In the genomic region with DNA sequence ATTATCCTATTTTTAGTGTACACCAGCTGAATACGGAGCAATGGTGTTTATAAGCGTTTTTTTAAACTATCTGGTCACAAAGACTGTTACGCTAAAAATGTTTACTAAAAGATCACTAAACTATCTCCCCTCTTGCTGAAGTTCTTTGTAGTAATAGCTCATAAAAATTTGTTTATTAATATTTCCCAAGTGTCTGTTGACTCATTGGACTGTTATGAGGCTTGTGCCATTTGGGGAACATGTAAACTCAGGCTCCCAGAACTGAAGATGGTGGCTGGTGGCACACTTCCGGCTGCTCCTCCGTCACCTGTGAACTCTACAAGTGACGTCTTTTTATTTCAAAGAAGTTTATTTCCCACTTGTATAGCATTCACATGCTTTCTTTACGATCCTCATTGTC, we compare ENCODE assay signal across 17 cellular contexts. TPM values are rescaled to one million over a fixed set of nuclear protein-coding genes. Genes with fewer than 3 reads are reported as not detected.
DNase-seq lines count a peak whose midpoint lies in the region; ATAC-seq and TF ChIP-seq lines count a peak whose summit lies in the region.
"Had no signal": no experiment of that assay in that cellular context is flagged by ENCODE, and none has a peak within 500 bp of the region (broad histone marks: within the 10 kb centered on the region; RNA-seq: fewer than 3 reads in every experiment).

No MANE protein-coding gene starts in this region.

- no peak for DNase-seq in activated T-cell treated with anti-CD3 and anti-CD28 coated beads, Interleukin-2, amount 50 U/mL, for 24 hours
- DNase-seq in activated T-cell treated with anti-CD3 and anti-CD28 coated beads, Interleukin-2, amount 50 U/mL, for 48 hours = no peak
- no peak for DNase-seq in effector memory CD8-positive, alpha-beta T cell
- DNase-seq in posterior cingulate gyrus (no peak), left lung (no peak), GM19240 (ENCODE audit: insufficient read length, low spot score) (no peak)
- DNase-seq: C1 segment of cervical spinal cord, COR-L47, DMS153, NCI-H1048, NCI-H146, NCI-H2081 treated with DMSO at 0.1 percent for 48 hours, NCI-H345 had no signal

- POLR2A ChIA-PET in HEK293 (lab: Yijun Ruan, JAX) = no interaction called here

- H3K27ac ChIP-seq in HEK293 (ENCODE audit: extremely low read depth, low read depth, low read length) (no peak overlapping the region), muscle layer of duodenum (ENCODE audit: low read length) (peak overlapping the region; percentile 24), left lung (no peak overlapping the region)
- H3K27ac ChIP-seq: 22Rv1 had no signal

- H3K27me3 ChIP-seq in muscle layer of duodenum (ENCODE audit: low read depth, low read length) (no peaks in the 10 kb centered on the region), left lung (no peaks in the 10 kb centered on the region)

- H3K4me3 ChIP-seq in HEK293 (ENCODE audit: low read depth, low read length) (no peak overlapping the region), muscle layer of duodenum (ENCODE audit: low read depth in 1 of 2, low read length in 2 of 2) (no peak overlapping the region), left lung (no peak overlapping the region)
- H3K4me3 ChIP-seq: GM23338 had no signal

- H3K4me1 ChIP-seq in HEK293 (ENCODE audit: control insufficient read depth, insufficient read depth, low read length) (no peaks in the 10 kb centered on the region), muscle layer of duodenum (ENCODE audit: control insufficient read depth in 1 of 2, insufficient read depth in 2 of 2, low read length in 2 of 2) (no peaks in the 10 kb centered on the region), left lung (no peaks in the 10 kb centered on the region)

- TF ChIP-seq CTCF in HEK293 (tag by site-specific recombination; IDR thresholded peaks at IDR 0.05) (no peak), left lung (IDR thresholded peaks at IDR 0.05) (no peak)

- H3K36me3 Mint-ChIP-seq in activated T-cell treated with anti-CD3 and anti-CD28 coated beads, Interleukin-2, amount 50 U/mL, for 24 hours (ENCODE audit: low read depth) = peaks cover 82% of the 10 kb centered on the region
- H3K36me3 Mint-ChIP-seq in effector memory CD8-positive, alpha-beta T cell (ENCODE audit: insufficient read depth) = peaks cover 66% of the 10 kb centered on the region

- no peaks in the 10 kb centered on the region for H3K27me3 Mint-ChIP-seq in activated T-cell treated with anti-CD3 and anti-CD28 coated beads, Interleukin-2, amount 50 U/mL, for 24 hours
- H3K27me3 Mint-ChIP-seq in effector memory CD8-positive, alpha-beta T cell = no peaks in the 10 kb centered on the region

- intact Hi-C loops in posterior cingulate gyrus (cut with DNase I) = no loop called here
- intact Hi-C loops in left lung (cut with DNase I) = no loop called here

- CTCF ChIA-PET in HEK293 (lab: Yijun Ruan, JAX) = no interaction called here

- ATAC-seq in effector memory CD8-positive, alpha-beta T cell (replicated peaks) = no peak
- ATAC-seq in left lung = no peak
- ATAC-seq: GM23338 had no signal

- no peak overlapping the region for H3K4me3 Mint-ChIP-seq in activated T-cell treated with anti-CD3 and anti-CD28 coated beads, Interleukin-2, amount 50 U/mL, for 24 hours
- no peak overlapping the region for H3K4me3 Mint-ChIP-seq in effector memory CD8-positive, alpha-beta T cell
- H3K4me3 Mint-ChIP-seq: GM23338 had no signal

- H3K27ac Mint-ChIP-seq in activated T-cell treated with anti-CD3 and anti-CD28 coated beads, Interleukin-2, amount 50 U/mL, for 24 hours = peak overlapping the region; percentile 33
- H3K27ac Mint-ChIP-seq in effector memory CD8-positive, alpha-beta T cell = peak overlapping the region; percentile 32 to 38
- H3K27ac Mint-ChIP-seq: GM23338 had no signal

- no peaks in the 10 kb centered on the region for H3K9me3 ChIP-seq in HEK293 (ENCODE audit: control insufficient read depth, insufficient read depth, low read depth, low read length)
- no peaks in the 10 kb centered on the region for H3K9me3 ChIP-seq in muscle layer of duodenum (ENCODE audit: control insufficient read depth in 1 of 2, low read length in 2 of 2)
- no peaks in the 10 kb centered on the region for H3K9me3 ChIP-seq in left lung

- no peaks in the 10 kb centered on the region for H3K9me3 Mint-ChIP-seq in activated T-cell treated with anti-CD3 and anti-CD28 coated beads, Interleukin-2, amount 50 U/mL, for 24 hours
- no peaks in the 10 kb centered on the region for H3K9me3 Mint-ChIP-seq in effector memory CD8-positive, alpha-beta T cell
- H3K9me3 Mint-ChIP-seq: GM23338 had no signal

- peaks cover 19% of the 10 kb centered on the region for H3K4me1 Mint-ChIP-seq in activated T-cell treated with anti-CD3 and anti-CD28 coated beads, Interleukin-2, amount 50 U/mL, for 24 hours (ENCODE audit: low read depth)
- peaks cover 2 to 9% of the 10 kb centered on the region in 2 donors for H3K4me1 Mint-ChIP-seq in effector memory CD8-positive, alpha-beta T cell (ENCODE audit: low read depth in 2 of 2)
- H3K4me1 Mint-ChIP-seq: GM23338 had no signal

- H3K36me3 ChIP-seq in HEK293 (ENCODE audit: control insufficient read depth in 2 of 2, insufficient read depth in 1 of 2, low read length in 2 of 2) (peaks cover 48 to 79% of the 10 kb centered on the region in 2 experiments), muscle layer of duodenum (ENCODE audit: control insufficient read depth in 1 of 2, insufficient read depth in 2 of 2, low read length in 2 of 2) (peaks cover 55 to 61% of the 10 kb centered on the region in 2 donors), left lung (peaks cover 10 to 81% of the 10 kb centered on the region in 2 donors)

TF ChIP-seq in HEK293, 187 proteins besides CTCF, POLR2A, EP300 and RAD21:
- TF ChIP-seq MYNN (tag by site-specific recombination; IDR thresholded peaks at IDR 0.05; ENCODE audit: borderline replicate concordance) (no peak), ZNF664 (tag by site-specific recombination; IDR thresholded peaks at IDR 0.05) (peak; percentile 17; the same call in 1 of the 2 replicates)
- TF ChIP-seq, protein P1, sequence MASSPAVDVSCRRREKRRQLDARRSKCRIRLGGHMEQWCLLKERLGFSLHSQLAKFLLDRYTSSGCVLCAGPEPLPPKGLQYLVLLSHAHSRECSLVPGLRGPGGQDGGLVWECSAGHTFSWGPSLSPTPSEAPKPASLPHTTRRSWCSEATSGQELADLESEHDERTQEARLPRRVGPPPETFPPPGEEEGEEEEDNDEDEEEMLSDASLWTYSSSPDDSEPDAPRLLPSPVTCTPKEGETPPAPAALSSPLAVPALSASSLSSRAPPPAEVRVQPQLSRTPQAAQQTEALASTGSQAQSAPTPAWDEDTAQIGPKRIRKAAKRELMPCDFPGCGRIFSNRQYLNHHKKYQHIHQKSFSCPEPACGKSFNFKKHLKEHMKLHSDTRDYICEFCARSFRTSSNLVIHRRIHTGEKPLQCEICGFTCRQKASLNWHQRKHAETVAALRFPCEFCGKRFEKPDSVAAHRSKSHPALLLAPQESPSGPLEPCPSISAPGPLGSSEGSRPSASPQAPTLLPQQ (tag by site-specific recombination; IDR thresholded peaks at IDR 0.05) = no peak

RNA-seq across cellular contexts. Expression of a gene that starts 46.3 kb away (rescaled TPM):
- total RNA-seq in left lung = 10 to 100 TPM; 91.6 to 94.5 TPM

RNA-seq across cellular contexts. Expression of a gene that starts 46.4 kb away (rescaled TPM):
- 10 to 100 TPM; 47.2 to 52.6 TPM for total RNA-seq in left lung

RNA-seq across cellular contexts. Expression of a gene that starts 48.1 kb away (rescaled TPM):
- 10 to 100 TPM; 62.0 to 62.3 TPM for total RNA-seq in left lung
